21 cellular contexts compared by ENCODE assay signal in genomic region chr6:159686697-159687096, GRCh38. TPM values are rescaled to one million over a fixed set of nuclear protein-coding genes. Genes with fewer than 3 reads are reported as not detected.
DNase-seq lines count a peak whose midpoint lies in the region; ATAC-seq and TF ChIP-seq lines count a peak whose summit lies in the region.
"Had no signal": no experiment of that assay in that cellular context is flagged by ENCODE, and none has a peak within 500 bp of the region (broad histone marks: within the 10 kb centered on the region; RNA-seq: fewer than 3 reads in every experiment).

No MANE protein-coding gene starts in this region.

- no peak for DNase-seq in activated naive CD4-positive, alpha-beta T cell treated with anti-CD3 and anti-CD28 coated beads for 36 hours
- DNase-seq in activated naive CD4-positive, alpha-beta T cell treated with anti-CD3 and anti-CD28 coated beads, Interleukin-2, amount 50 U/mL, for 16 hours, result no peak
- DNase-seq in activated T-helper 1 cell treated with anti-CD3 and anti-CD28 coated beads, Interleukin-12 subunit alpha, Interleukin-12 subunit beta, Interleukin-2, Interleukin-4 antibody, amounts not matched to agents 30 ng/mL and 10 ng/mL and 1 ng/mL, durations not matched to agents 14 hours and 24 hours and 36 hours (ENCODE audit: low spot score), result no peak
- no peak for DNase-seq in neural crest cell (ENCODE audit: low read depth, low spot score)
- no peak for DNase-seq in AML-193 (lab: John Stamatoyannopoulos, UW)
- no peak for DNase-seq in NCI-H2107 treated with DMSO at 0.1 percent for 48 hours (lab: John Stamatoyannopoulos, UW; ENCODE audit: unreplicated experiment)
- DNase-seq: activated CD8-positive, alpha-beta memory T cell treated with anti-CD3 and anti-CD28 coated beads for 24 hours; activated effector memory CD4-positive, alpha-beta T cell treated with anti-CD3 and anti-CD28 coated beads, Interleukin-2, amount 50 U/mL, for 16 hours; central memory CD4-positive, alpha-beta T cell; dorsolateral prefrontal cortex; GOT3; hippocampal formation; IMR-90; left ventricle myocardium superior; NCI-H510A treated with DMSO at 0.1 percent for 48 hours; SIG-M5; T-cell; testis had no signal

- peaks cover 10% of the 10 kb centered on the region; the same call in 1 of the 2 replicates for H3F3A ChIP-seq in Loucy (ENCODE audit: low read depth)

- H3K36me3 Mint-ChIP-seq in activated naive CD4-positive, alpha-beta T cell treated with anti-CD3 and anti-CD28 coated beads for 36 hours (ENCODE audit: low read depth), result peaks cover 61% of the 10 kb centered on the region
- H3K36me3 Mint-ChIP-seq in activated T-helper 1 cell treated with anti-CD3 and anti-CD28 coated beads, Interleukin-12 subunit alpha, Interleukin-12 subunit beta, Interleukin-2, Interleukin-4 antibody, amounts not matched to agents 30 ng/mL and 10 ng/mL and 1 ng/mL, durations not matched to agents 14 hours and 24 hours and 36 hours (ENCODE audit: low read depth), result peaks cover 47% of the 10 kb centered on the region
- peaks cover 16% of the 10 kb centered on the region for H3K36me3 Mint-ChIP-seq in neural crest cell (ENCODE audit: low read depth)

- peaks cover 7% of the 10 kb centered on the region; the same call in 1 of the 2 replicates for H3K36me3 ChIP-seq in Loucy (ENCODE audit: insufficient read depth, low read length)

- intact Hi-C loops in activated naive CD4-positive, alpha-beta T cell treated with anti-CD3 and anti-CD28 coated beads for 36 hours (cut with micrococcal nuclease), result no loop called here
- intact Hi-C loops in activated T-helper 1 cell treated with anti-CD3 and anti-CD28 coated beads, Interleukin-12 subunit alpha, Interleukin-12 subunit beta, Interleukin-2, Interleukin-4 antibody, amounts not matched to agents 30 ng/mL and 10 ng/mL and 1 ng/mL, durations not matched to agents 14 hours and 24 hours and 36 hours (cut with micrococcal nuclease), result no loop called here

- H3K4me3 ChIP-seq in Loucy (ENCODE audit: low read length, poor library complexity, severe bottlenecking), result peak overlapping the region; percentile 52
- H3K4me3 ChIP-seq: ascending aorta, dorsolateral prefrontal cortex, testis had no signal

- H3K9me3 Mint-ChIP-seq in activated naive CD4-positive, alpha-beta T cell treated with anti-CD3 and anti-CD28 coated beads for 36 hours, result no peaks in the 10 kb centered on the region
- no peaks in the 10 kb centered on the region for H3K9me3 Mint-ChIP-seq in activated T-helper 1 cell treated with anti-CD3 and anti-CD28 coated beads, Interleukin-12 subunit alpha, Interleukin-12 subunit beta, Interleukin-2, Interleukin-4 antibody, amounts not matched to agents 30 ng/mL and 10 ng/mL and 1 ng/mL, durations not matched to agents 14 hours and 24 hours and 36 hours
- H3K9me3 Mint-ChIP-seq in neural crest cell, result no peaks in the 10 kb centered on the region
- H3K9me3 Mint-ChIP-seq: T-cell had no signal

- H3K27ac Mint-ChIP-seq in activated naive CD4-positive, alpha-beta T cell treated with anti-CD3 and anti-CD28 coated beads for 36 hours, result peak overlapping the region; percentile 72
- H3K27ac Mint-ChIP-seq in activated T-helper 1 cell treated with anti-CD3 and anti-CD28 coated beads, Interleukin-12 subunit alpha, Interleukin-12 subunit beta, Interleukin-2, Interleukin-4 antibody, amounts not matched to agents 30 ng/mL and 10 ng/mL and 1 ng/mL, durations not matched to agents 14 hours and 24 hours and 36 hours, result peak overlapping the region; percentile 27
- peak overlapping the region; percentile 50 for H3K27ac Mint-ChIP-seq in neural crest cell (ENCODE audit: unreplicated experiment)

- H3K9ac ChIP-seq in Loucy (ENCODE audit: low read depth, low read length, poor library complexity, severe bottlenecking), result peak overlapping the region; percentile 66

- peaks cover 62% of the 10 kb centered on the region for H3K4me1 Mint-ChIP-seq in activated naive CD4-positive, alpha-beta T cell treated with anti-CD3 and anti-CD28 coated beads for 36 hours (ENCODE audit: low read depth)
- peaks cover 49% of the 10 kb centered on the region for H3K4me1 Mint-ChIP-seq in activated T-helper 1 cell treated with anti-CD3 and anti-CD28 coated beads, Interleukin-12 subunit alpha, Interleukin-12 subunit beta, Interleukin-2, Interleukin-4 antibody, amounts not matched to agents 30 ng/mL and 10 ng/mL and 1 ng/mL, durations not matched to agents 14 hours and 24 hours and 36 hours (ENCODE audit: low read depth)
- H3K4me1 Mint-ChIP-seq in neural crest cell, result peaks cover 9% of the 10 kb centered on the region

- no peaks in the 10 kb centered on the region for H3K27me3 ChIP-seq in Loucy (ENCODE audit: insufficient read depth, low read length, poor library complexity, severe bottlenecking)
- H3K27me3 ChIP-seq: ascending aorta, dorsolateral prefrontal cortex, testis had no signal

- H3K4me3 Mint-ChIP-seq in activated naive CD4-positive, alpha-beta T cell treated with anti-CD3 and anti-CD28 coated beads for 36 hours, result peak overlapping the region; percentile 20
- peak overlapping the region; percentile 16 for H3K4me3 Mint-ChIP-seq in activated T-helper 1 cell treated with anti-CD3 and anti-CD28 coated beads, Interleukin-12 subunit alpha, Interleukin-12 subunit beta, Interleukin-2, Interleukin-4 antibody, amounts not matched to agents 30 ng/mL and 10 ng/mL and 1 ng/mL, durations not matched to agents 14 hours and 24 hours and 36 hours
- no peak overlapping the region for H3K4me3 Mint-ChIP-seq in neural crest cell
- H3K4me3 Mint-ChIP-seq: T-cell had no signal

- TF ChIP-seq CTCF in Loucy (conservative IDR thresholded peaks at IDR 0.05; ENCODE audit: low read length) (no peak), neural crest cell (conservative IDR thresholded peaks at IDR 0.05) (no peak)

- peak overlapping the region; percentile 49; the same call in 1 of the 2 replicates for H2AFZ ChIP-seq in Loucy (ENCODE audit: low read length)

- CTCF ChIA-PET in activated naive CD4-positive, alpha-beta T cell treated with anti-CD3 and anti-CD28 coated beads for 36 hours (lab: Charles Lee), result no interaction called here

- H3K79me2 ChIP-seq in Loucy (ENCODE audit: insufficient read depth, low read length), result peaks cover 51% of the 10 kb centered on the region

- H3K9me3 ChIP-seq in Loucy (ENCODE audit: insufficient read depth, low read depth, low read length), result no peaks in the 10 kb centered on the region
- H3K9me3 ChIP-seq: ascending aorta, testis had no signal

- H3K27me3 Mint-ChIP-seq in activated naive CD4-positive, alpha-beta T cell treated with anti-CD3 and anti-CD28 coated beads for 36 hours (ENCODE audit: low read depth), result no peaks in the 10 kb centered on the region
- no peaks in the 10 kb centered on the region for H3K27me3 Mint-ChIP-seq in activated T-helper 1 cell treated with anti-CD3 and anti-CD28 coated beads, Interleukin-12 subunit alpha, Interleukin-12 subunit beta, Interleukin-2, Interleukin-4 antibody, amounts not matched to agents 30 ng/mL and 10 ng/mL and 1 ng/mL, durations not matched to agents 14 hours and 24 hours and 36 hours (ENCODE audit: insufficient read depth)
- no peaks in the 10 kb centered on the region for H3K27me3 Mint-ChIP-seq in neural crest cell (ENCODE audit: low read depth)
- H3K27me3 Mint-ChIP-seq: T-cell had no signal

- ATAC-seq in HG03354 (IDR thresholded peaks at IDR 0.05; ENCODE audit: poor library complexity, severe bottlenecking, unreplicated experiment), result no peak
- ATAC-seq: left ventricle myocardium superior, T-cell had no signal

- peaks cover 4% of the 10 kb centered on the region for H4K20me1 ChIP-seq in Loucy (ENCODE audit: insufficient read depth, low read length, poor library complexity, severe bottlenecking)

- no peaks in the 10 kb centered on the region for H3K9me2 ChIP-seq in Loucy (replicated peaks; ENCODE audit: low read depth, low read length)

- peaks cover 57% of the 10 kb centered on the region for H3K4me1 ChIP-seq in Loucy (ENCODE audit: insufficient read depth, low read length, poor library complexity, severe bottlenecking)

- H3K4me2 ChIP-seq in Loucy (ENCODE audit: low read depth, low read length, poor library complexity, severe bottlenecking), result peak overlapping the region; percentile 78

RNA-seq across cellular contexts. Expression of gene SOD2, which starts 6.3 kb away (rescaled TPM):
- 100 to 1,000 TPM; 256 to 260 TPM for total RNA-seq in activated naive CD4-positive, alpha-beta T cell treated with anti-CD3 and anti-CD28 coated beads for 36 hours
- total RNA-seq in activated T-helper 1 cell treated with anti-CD3 and anti-CD28 coated beads, Interleukin-12 subunit alpha, Interleukin-12 subunit beta, Interleukin-2, Interleukin-4 antibody, amounts not matched to agents 30 ng/mL and 10 ng/mL and 1 ng/mL, durations not matched to agents 14 hours and 24 hours and 36 hours, result 78.3 and 81.0 TPM in 2 replicates
- 91.9 and 96.7 TPM in 2 replicates for total RNA-seq in neural crest cell

RNA-seq across cellular contexts. Expression of gene WTAP, which starts 40.6 kb away (rescaled TPM):
- total RNA-seq in activated naive CD4-positive, alpha-beta T cell treated with anti-CD3 and anti-CD28 coated beads for 36 hours, result 10 to 100 TPM; 87.5 to 91.6 TPM
- 125 and 136 TPM in 2 replicates for total RNA-seq in activated T-helper 1 cell treated with anti-CD3 and anti-CD28 coated beads, Interleukin-12 subunit alpha, Interleukin-12 subunit beta, Interleukin-2, Interleukin-4 antibody, amounts not matched to agents 30 ng/mL and 10 ng/mL and 1 ng/mL, durations not matched to agents 14 hours and 24 hours and 36 hours
- total RNA-seq in neural crest cell, result 126 and 128 TPM in 2 replicates
